In the genomic region with DNA sequence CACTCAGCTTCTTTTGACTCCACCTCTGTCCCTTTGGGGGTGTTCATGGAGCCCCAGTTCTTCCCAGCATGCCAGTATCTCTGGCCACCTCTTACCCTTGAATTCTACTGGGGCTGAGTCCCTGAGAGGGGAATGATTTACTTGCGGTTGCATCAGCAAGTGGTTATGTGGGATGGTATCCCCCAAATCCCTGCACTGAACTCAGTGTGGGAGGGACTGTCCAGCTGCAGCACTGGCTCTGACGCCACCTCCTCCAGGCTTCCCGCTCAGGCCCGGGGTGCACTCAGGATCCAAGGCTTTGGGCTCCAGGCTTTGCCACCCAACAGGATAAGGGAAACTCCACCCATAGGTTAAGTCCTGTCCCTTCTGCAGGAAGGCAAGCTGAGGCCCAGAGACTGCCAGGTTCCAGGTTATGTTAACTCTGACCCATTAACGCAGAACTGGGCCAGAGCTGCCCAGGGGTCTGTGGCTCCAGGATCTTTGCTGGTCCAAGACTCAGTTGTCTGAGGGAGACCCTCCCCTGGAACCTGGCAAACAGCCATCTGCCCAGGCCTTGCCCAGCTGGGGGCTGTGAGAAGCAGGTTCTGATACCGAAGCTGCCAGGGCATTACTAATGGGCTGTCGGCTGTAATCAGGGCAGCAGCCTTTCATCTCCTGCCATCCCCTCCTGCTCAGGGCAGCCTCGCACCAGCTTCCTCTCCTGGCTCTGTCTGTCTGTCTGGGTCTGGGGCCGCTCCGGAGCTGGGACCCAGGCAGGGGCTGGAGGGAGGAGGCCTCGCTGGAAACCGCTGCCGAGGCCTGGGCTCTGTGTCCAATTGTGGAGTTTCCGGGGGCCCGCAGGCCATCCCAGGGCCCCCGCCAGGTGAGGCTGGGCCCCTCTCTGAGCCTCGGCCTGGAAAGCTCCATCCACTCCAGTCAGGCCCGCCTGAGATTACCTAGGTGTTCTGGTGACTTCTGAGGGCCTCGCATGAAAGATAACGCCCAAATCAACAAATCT, we compare ENCODE assay signal across 16 cellular contexts.
"Had no signal": no experiment of that assay in that cellular context is flagged by ENCODE, and none has a peak within 500 bp of the region (broad histone marks: within the 10 kb centered on the region; RNA-seq: fewer than 3 reads in every experiment).

No MANE protein-coding gene starts in this region.

- H3K27me3 Mint-ChIP-seq: activated T-cell treated with anti-CD3 and anti-CD28 coated beads, Interleukin-2, amount 50 U/mL, for 24 hours had no signal

- H3K4me3 ChIP-seq: dorsolateral prefrontal cortex, esophagus squamous epithelium, right lobe of liver, spleen, suprapubic skin, upper lobe of left lung had no signal

- H3K36me3 ChIP-seq: esophagus squamous epithelium, right lobe of liver, spleen, suprapubic skin, upper lobe of left lung had no signal

- H3K27ac Mint-ChIP-seq: activated T-cell treated with anti-CD3 and anti-CD28 coated beads, Interleukin-2, amount 50 U/mL, for 24 hours; memory B cell had no signal

- H3K9me3 Mint-ChIP-seq: activated T-cell treated with anti-CD3 and anti-CD28 coated beads, Interleukin-2, amount 50 U/mL, for 24 hours; memory B cell had no signal

- H3K27ac ChIP-seq: esophagus squamous epithelium, right lobe of liver, spleen, suprapubic skin, upper lobe of left lung had no signal

- DNase-seq: activated CD4-positive, alpha-beta T cell treated with anti-CD3 and anti-CD28 coated beads, Interleukin-2, amount 50 U/mL, for 1 hour; activated effector memory CD4-positive, alpha-beta T cell treated with Interleukin-2 at 50 U/mL for 16 hours; activated T-cell treated with anti-CD3 and anti-CD28 coated beads, Interleukin-2, amount 50 U/mL, for 24 hours; esophagus squamous epithelium; right lobe of liver; spleen; stimulated activated CD4-positive, alpha-beta T cell treated with anti-CD3 and anti-CD28 coated beads, Interleukin-2, amount 100 ng/mL, for 24 hours; stimulated activated naive CD4-positive, alpha-beta T cell; T-helper 2 cell had no signal

- FAIRE-seq: TTC549 had no signal

- H3K36me3 Mint-ChIP-seq: activated naive CD4-positive, alpha-beta T cell treated with anti-CD3 and anti-CD28 coated beads, Interleukin-2, amount 50 U/mL, for 72 hours; memory B cell had no signal

- H3K27me3 ChIP-seq: right lobe of liver, suprapubic skin, upper lobe of left lung had no signal

- H3K4me1 ChIP-seq: right lobe of liver, spleen, suprapubic skin, upper lobe of left lung had no signal

- H3K4me3 Mint-ChIP-seq: activated T-cell treated with anti-CD3 and anti-CD28 coated beads, Interleukin-2, amount 50 U/mL, for 24 hours; memory B cell had no signal

- H3K9me3 ChIP-seq: esophagus squamous epithelium, right lobe of liver, spleen, suprapubic skin, upper lobe of left lung had no signal

- ATAC-seq: activated naive CD4-positive, alpha-beta T cell treated with anti-CD3 and anti-CD28 coated beads, Interleukin-2, amount 50 U/mL, for 72 hours; left lobe of liver had no signal
